In the genomic region with DNA sequence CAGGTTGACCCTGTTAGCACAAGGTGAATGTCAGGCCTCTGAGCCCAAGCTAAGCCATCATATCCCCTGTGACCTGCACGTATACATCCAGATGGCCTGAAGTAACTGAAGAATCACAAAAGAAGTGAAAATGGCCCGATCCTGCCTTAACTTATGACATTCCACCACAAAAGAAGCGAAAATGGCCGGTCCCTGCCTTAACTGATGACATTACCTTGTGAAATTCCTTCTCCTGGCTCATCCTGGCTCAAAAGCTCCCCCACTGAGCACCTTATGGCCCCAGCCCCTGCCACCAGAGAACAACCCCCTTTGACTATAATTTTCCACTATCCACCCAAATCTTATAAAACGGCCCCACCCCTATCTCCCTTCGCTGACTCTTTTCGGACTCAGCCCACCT, we compare ENCODE assay signal across 6 cellular contexts. TPM values are rescaled to one million over a fixed set of nuclear protein-coding genes. Genes with fewer than 3 reads are reported as not detected.
"Had no signal": no experiment of that assay in that cellular context is flagged by ENCODE, and none has a peak within 500 bp of the region (broad histone marks: within the 10 kb centered on the region; RNA-seq: fewer than 3 reads in every experiment).

No MANE protein-coding gene starts in this region.

RNA-seq across cellular contexts. Expression of gene PROK1, which starts 13.0 kb away (rescaled TPM):
- total RNA-seq: GM23338, H1, H9, HT-29, IMR-90, K562 had no signal
- polyA plus RNA-seq: GM23338, IMR-90 had no signal
